Comparison of ENCODE assay signal across 28 cellular contexts in the genomic region with DNA sequence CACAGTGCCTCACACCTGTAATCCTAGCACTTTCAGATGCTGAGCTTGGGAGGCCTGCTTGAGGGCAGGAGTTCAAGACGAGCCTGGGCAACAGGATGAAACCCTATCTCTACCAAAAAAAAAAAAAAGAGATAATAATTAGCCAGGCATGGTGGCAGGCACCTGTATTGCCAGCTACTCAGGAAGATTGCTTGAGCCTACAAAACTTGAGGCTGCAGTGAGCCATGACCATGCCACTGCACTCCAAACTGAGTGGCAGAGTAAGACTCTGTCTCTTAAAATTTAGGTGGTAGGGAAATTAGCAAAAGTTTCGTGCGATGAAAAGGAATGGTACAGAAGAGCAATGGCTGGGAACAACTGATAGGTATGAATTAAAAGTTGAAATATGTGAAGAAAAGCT. TPM values are rescaled to one million over a fixed set of nuclear protein-coding genes. Genes with fewer than 3 reads are reported as not detected.
"Had no signal": no experiment of that assay in that cellular context is flagged by ENCODE, and none has a peak within 500 bp of the region (broad histone marks: within the 10 kb centered on the region; RNA-seq: fewer than 3 reads in every experiment).

No MANE protein-coding gene starts in this region.

- H3K4me3 ChIP-seq: adrenal gland, gastrocnemius medialis, left lung, upper lobe of left lung had no signal

- H3K4me1 ChIP-seq: left lung, upper lobe of left lung had no signal

- ATAC-seq: activated CD8-positive, alpha-beta memory T cell treated with anti-CD3 and anti-CD28 coated beads, Interleukin-2, amount 10 ng/mL, durations not matched to agents 7 days and 5 days; activated T-cell treated with anti-CD3 and anti-CD28 coated beads, Interleukin-2, amount 50 U/mL, for 4 hours; gastrocnemius medialis; left lung; right cardiac atrium; stimulated activated naive CD8-positive, alpha-beta T cell treated with anti-CD3 and anti-CD28 coated beads, Interleukin-15, Interleukin-2, amounts not matched to agents 100 U/mL and 50 U/mL, for 24 hours had no signal

- DNase-seq: activated CD4-positive, alpha-beta T cell treated with anti-CD3 and anti-CD28 coated beads for 1 hour; activated CD4-positive, alpha-beta T cell treated with anti-CD3 and anti-CD28 coated beads, Interleukin-2, amount 50 U/mL, for 4 hours; activated CD8-positive, alpha-beta memory T cell treated with anti-CD3 and anti-CD28 coated beads, Interleukin-2, amount 10 ng/mL, durations not matched to agents 7 days and 5 days; activated effector memory CD4-positive, alpha-beta T cell treated with anti-CD3 and anti-CD28 coated beads, Interleukin-2, amount 50 U/mL, for 16 hours; activated naive CD4-positive, alpha-beta T cell treated with anti-CD3 and anti-CD28 coated beads, Interleukin-2, amount 50 U/mL, for 16 hours; activated T-cell treated with anti-CD3 and anti-CD28 coated beads, Interleukin-2, amount 50 U/mL, for 4 hours; adrenal gland; cerebellar nuclear complex; cortex of kidney; gastrocnemius medialis; head of caudate nucleus; left lung; midbrain; right cardiac atrium; stimulated activated CD4-positive, alpha-beta T cell treated with anti-CD3 and anti-CD28 coated beads, Interleukin-2, amount 100 ng/mL, for 24 hours; stimulated activated naive CD8-positive, alpha-beta T cell treated with anti-CD3 and anti-CD28 coated beads, Interleukin-15, Interleukin-2, amounts not matched to agents 100 U/mL and 50 U/mL, for 24 hours; T-helper 2 cell; upper lobe of left lung; WERI-Rb-1 had no signal

- H3K9me3 Mint-ChIP-seq: activated T-cell treated with anti-CD3 and anti-CD28 coated beads, Interleukin-2, amount 50 U/mL, for 4 hours had no signal

- H3K27ac Mint-ChIP-seq: activated CD8-positive, alpha-beta memory T cell treated with anti-CD3 and anti-CD28 coated beads, Interleukin-2, amount 10 ng/mL, durations not matched to agents 7 days and 5 days; progenitor cell of endocrine pancreas had no signal

- H3K27me3 ChIP-seq: adrenal gland, gastrocnemius medialis, left lung, upper lobe of left lung had no signal

- H3K9me3 ChIP-seq: adrenal gland, gastrocnemius medialis, left lung, upper lobe of left lung had no signal

- H3K4me3 Mint-ChIP-seq: activated CD8-positive, alpha-beta memory T cell treated with anti-CD3 and anti-CD28 coated beads, Interleukin-2, amount 10 ng/mL, durations not matched to agents 7 days and 5 days; activated T-cell treated with anti-CD3 and anti-CD28 coated beads, Interleukin-2, amount 50 U/mL, for 4 hours had no signal

- H3K27me3 Mint-ChIP-seq: activated CD8-positive, alpha-beta memory T cell treated with anti-CD3 and anti-CD28 coated beads, Interleukin-2, amount 10 ng/mL, durations not matched to agents 7 days and 5 days; progenitor cell of endocrine pancreas had no signal

RNA-seq across cellular contexts. Expression of a gene that starts 23.4 kb away (rescaled TPM):
- total RNA-seq: activated CD8-positive, alpha-beta memory T cell treated with anti-CD3 and anti-CD28 coated beads, Interleukin-2, amount 10 ng/mL, durations not matched to agents 7 days and 5 days; activated T-cell treated with anti-CD3 and anti-CD28 coated beads, Interleukin-2, amount 50 U/mL, for 4 hours; adrenal gland; bronchial epithelial cell; gastrocnemius medialis; left lung; lung microvascular endothelial cell; myocyte; osteoblast; progenitor cell of endocrine pancreas; right cardiac atrium; skeletal muscle tissue; upper lobe of left lung had no signal
- polyA plus RNA-seq: adrenal gland, esophagus, keratinocyte, neural cell, right cardiac atrium had no signal
